ENCODE assay signal across 22 cellular contexts in the genomic region with DNA sequence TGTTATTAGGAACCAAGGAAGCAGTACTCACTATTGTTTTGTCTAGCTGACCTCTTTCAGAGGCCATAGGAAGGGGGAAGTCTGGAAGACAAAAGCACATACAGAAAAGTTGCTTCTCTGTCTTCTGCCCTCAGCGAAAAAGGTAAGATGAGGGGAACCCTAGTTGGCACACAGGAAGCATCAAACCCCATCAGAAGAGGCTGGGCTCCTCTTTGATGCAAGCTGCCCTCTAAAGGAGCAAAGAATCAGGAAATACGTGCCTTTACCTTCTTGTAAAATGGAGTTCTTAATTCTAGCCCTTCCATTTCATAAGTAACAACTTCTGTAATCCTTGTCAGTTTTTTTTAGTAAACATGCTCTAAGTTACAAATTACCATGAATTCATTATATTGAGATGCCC. TPM values are rescaled to one million over a fixed set of nuclear protein-coding genes. Genes with fewer than 3 reads are reported as not detected.
DNase-seq lines count a peak whose midpoint lies in the region; ATAC-seq and TF ChIP-seq lines count a peak whose summit lies in the region.
"Had no signal": no experiment of that assay in that cellular context is flagged by ENCODE, and none has a peak within 500 bp of the region (broad histone marks: within the 10 kb centered on the region; RNA-seq: fewer than 3 reads in every experiment).

No MANE protein-coding gene starts in this region.

- H3K9me3 ChIP-seq in naive thymus-derived CD4-positive, alpha-beta T cell (ENCODE audit: control insufficient read depth in 2 of 3, low read length in 3 of 3), result peaks cover 0 to 5% (median 0%) of the 10 kb centered on the region in 3 experiments

- H3K36me3 ChIP-seq in naive thymus-derived CD4-positive, alpha-beta T cell (ENCODE audit: control insufficient read depth in 2 of 3, insufficient read depth in 3 of 3, low read length in 3 of 3), result no peaks in the 10 kb centered on the region

- intact Hi-C loops in naive thymus-derived CD4-positive, alpha-beta T cell (cut with micrococcal nuclease), result no loop called here

- no peak for TF ChIP-seq CTCF in GM10266 (IDR thresholded peaks at IDR 0.05; ENCODE audit: control insufficient read depth, insufficient read depth, low read depth, missing control alignments)

- no peak for DNase-seq in activated T-cell treated with anti-CD3 and anti-CD28 coated beads, Interleukin-2, amount 50 U/mL, for 24 hours
- DNase-seq in activated T-cell treated with anti-CD3 and anti-CD28 coated beads, Interleukin-2, amount 50 U/mL, for 72 hours, result no peak
- DNase-seq in GM10266 (ENCODE audit: extremely low spot score) (peak; percentile 1), T-cell (peak in 2 of 34 experiments; percentile 1 to 5), NCI-H2171 treated with DMSO at 0.1 percent for 48 hours (lab: John Stamatoyannopoulos, UW) (no peak), NK-92 (lab: John Stamatoyannopoulos, UW; ENCODE audit: unreplicated experiment) (no peak)
- peak in 4 of 9 donors; percentile 4 to 24 (median 6) for DNase-seq in naive thymus-derived CD4-positive, alpha-beta T cell
- DNase-seq in stimulated activated CD4-positive, alpha-beta T cell treated with anti-CD3 and anti-CD28 coated beads, Interleukin-2, amount 100 ng/mL, for 48 hours, result no peak
- DNase-seq: C1 segment of cervical spinal cord; Caco-2; DMS153; IMR-90; NCI-H187; NCI-H446; NCI-H69; NK-92 treated with Interleukin-12 subunit alpha and Interleukin-12 subunit beta, amount 100 ng/mL, for 24 hours; PC-3 had no signal

- H3K4me1 ChIP-seq in naive thymus-derived CD4-positive, alpha-beta T cell (ENCODE audit: control insufficient read depth in 2 of 2, insufficient read depth in 2 of 2, low read length in 2 of 2), result peaks cover 0 to 5% of the 10 kb centered on the region in 2 donors

- H3K4me3 Mint-ChIP-seq in activated T-cell treated with anti-CD3 and anti-CD28 coated beads, Interleukin-2, amount 50 U/mL, for 24 hours, result no peak overlapping the region
- H3K4me3 Mint-ChIP-seq in activated T-cell treated with anti-CD3 and anti-CD28 coated beads, Interleukin-2, amount 50 U/mL, for 72 hours, result no peak overlapping the region
- no peak overlapping the region for H3K4me3 Mint-ChIP-seq in T-cell
- H3K4me3 Mint-ChIP-seq in naive thymus-derived CD4-positive, alpha-beta T cell, result peak overlapping the region in 3 of 10 donors; percentile 14 to 57 (median 16)

- no peak for ATAC-seq in activated T-cell treated with anti-CD3 and anti-CD28 coated beads, Interleukin-2, amount 50 U/mL, for 72 hours (replicated peaks in 1 of 2)
- peak in 3 of 4 experiments; percentile 61 to 79 (median 72) for ATAC-seq in T-cell (replicated peaks in 1 of 4)
- no peak for ATAC-seq in naive thymus-derived CD4-positive, alpha-beta T cell
- ATAC-seq: HCT116, PC-3 had no signal

- H3K27me3 Mint-ChIP-seq in activated T-cell treated with anti-CD3 and anti-CD28 coated beads, Interleukin-2, amount 50 U/mL, for 24 hours, result no peaks in the 10 kb centered on the region
- peaks cover 7% of the 10 kb centered on the region for H3K27me3 Mint-ChIP-seq in activated T-cell treated with anti-CD3 and anti-CD28 coated beads, Interleukin-2, amount 50 U/mL, for 72 hours (ENCODE audit: low read depth)
- peaks cover 0 to 3% of the 10 kb centered on the region in 2 donors for H3K27me3 Mint-ChIP-seq in T-cell
- peaks cover 0 to 25% (median 4%) of the 10 kb centered on the region in 5 donors for H3K27me3 Mint-ChIP-seq in naive thymus-derived CD4-positive, alpha-beta T cell

- H3K4me1 Mint-ChIP-seq in activated T-cell treated with anti-CD3 and anti-CD28 coated beads, Interleukin-2, amount 50 U/mL, for 24 hours (ENCODE audit: low read depth), result peaks cover 7% of the 10 kb centered on the region
- peaks cover 8% of the 10 kb centered on the region for H3K4me1 Mint-ChIP-seq in activated T-cell treated with anti-CD3 and anti-CD28 coated beads, Interleukin-2, amount 50 U/mL, for 72 hours (ENCODE audit: low read depth)
- H3K4me1 Mint-ChIP-seq in T-cell, result peaks cover 0 to 14% (median 7%) of the 10 kb centered on the region in 3 donors
- H3K4me1 Mint-ChIP-seq in naive thymus-derived CD4-positive, alpha-beta T cell, result peaks cover 0 to 11% (median 8%) of the 10 kb centered on the region in 7 donors

- H3K36me3 Mint-ChIP-seq in activated T-cell treated with anti-CD3 and anti-CD28 coated beads, Interleukin-2, amount 50 U/mL, for 24 hours (ENCODE audit: low read depth), result no peaks in the 10 kb centered on the region
- H3K36me3 Mint-ChIP-seq in activated T-cell treated with anti-CD3 and anti-CD28 coated beads, Interleukin-2, amount 50 U/mL, for 72 hours (ENCODE audit: insufficient read depth in 2 of 2), result peaks cover 1 to 3% of the 10 kb centered on the region in 2 donors
- H3K36me3 Mint-ChIP-seq in T-cell, result no peaks in the 10 kb centered on the region
- peaks cover 0 to 8% (median 2%) of the 10 kb centered on the region in 5 donors for H3K36me3 Mint-ChIP-seq in naive thymus-derived CD4-positive, alpha-beta T cell

- no peaks in the 10 kb centered on the region for H3K27me3 ChIP-seq in naive thymus-derived CD4-positive, alpha-beta T cell (ENCODE audit: control insufficient read depth in 2 of 2, insufficient read depth in 2 of 2, low read length in 2 of 2)

- H3K9me3 Mint-ChIP-seq in activated T-cell treated with anti-CD3 and anti-CD28 coated beads, Interleukin-2, amount 50 U/mL, for 24 hours, result peaks cover 10% of the 10 kb centered on the region
- H3K9me3 Mint-ChIP-seq in activated T-cell treated with anti-CD3 and anti-CD28 coated beads, Interleukin-2, amount 50 U/mL, for 72 hours, result peaks cover 3% of the 10 kb centered on the region in 2 donors
- peaks cover 3 to 8% (median 8%) of the 10 kb centered on the region in 3 donors for H3K9me3 Mint-ChIP-seq in T-cell
- peaks cover 3 to 23% (median 9%) of the 10 kb centered on the region in 11 donors for H3K9me3 Mint-ChIP-seq in naive thymus-derived CD4-positive, alpha-beta T cell

- no peak overlapping the region for H3K4me3 ChIP-seq in naive thymus-derived CD4-positive, alpha-beta T cell (ENCODE audit: low read length)

- POLR2A ChIA-PET in T-cell (lab: Charles Lee), result interaction anchor here in 1 of 2 donors (0.7 kb wide), 1 partner anchor 83 kb away, joined by 3 read pairs; no protein-coding TSS in a partner anchor
- POLR2A ChIA-PET in naive thymus-derived CD4-positive, alpha-beta T cell (lab: Charles Lee), result interaction anchor here (1.6 kb wide), 1 partner anchor 19 kb away, joined by 4 read pairs; no protein-coding TSS in a partner anchor

- CTCF ChIA-PET in T-cell (lab: Charles Lee), result interaction anchor here in 1 of 2 donors (0.6 kb wide), 1 partner anchor 1215 kb away, joined by 7 read pairs; no protein-coding TSS in a partner anchor
- CTCF ChIA-PET in naive thymus-derived CD4-positive, alpha-beta T cell (lab: Charles Lee), result no interaction called here

- H3K27ac ChIP-seq in naive thymus-derived CD4-positive, alpha-beta T cell (ENCODE audit: low read depth, low read length), result no peak overlapping the region
- H3K27ac ChIP-seq: RWPE1 had no signal

- peak overlapping the region; percentile 18 for H3K27ac Mint-ChIP-seq in activated T-cell treated with anti-CD3 and anti-CD28 coated beads, Interleukin-2, amount 50 U/mL, for 24 hours
- no peak overlapping the region for H3K27ac Mint-ChIP-seq in activated T-cell treated with anti-CD3 and anti-CD28 coated beads, Interleukin-2, amount 50 U/mL, for 72 hours
- H3K27ac Mint-ChIP-seq in T-cell, result peak overlapping the region; percentile 43 to 82
- peak overlapping the region in 7 of 9 donors; percentile 38 to 69 (median 58) for H3K27ac Mint-ChIP-seq in naive thymus-derived CD4-positive, alpha-beta T cell

RNA-seq across cellular contexts. Expression of a gene that starts 12.5 kb away (rescaled TPM):
- total RNA-seq in activated T-cell treated with anti-CD3 and anti-CD28 coated beads, Interleukin-2, amount 50 U/mL, for 72 hours, result not detected
- not detected for total RNA-seq in T-cell
- not detected for total RNA-seq in naive thymus-derived CD4-positive, alpha-beta T cell
- not detected for polyA plus RNA-seq in naive thymus-derived CD4-positive, alpha-beta T cell
- total RNA-seq: A172, Caco-2, HT1080, IMR-90, LHCN-M2, PC-3 had no signal
- polyA plus RNA-seq: IMR-90 had no signal

RNA-seq across cellular contexts. Expression of a gene that starts 19.8 kb away (rescaled TPM):
- total RNA-seq in activated T-cell treated with anti-CD3 and anti-CD28 coated beads, Interleukin-2, amount 50 U/mL, for 72 hours, result 10 to 100 TPM; 38.3 to 41.9 TPM
- 10 to 100 TPM; 15.2 to 38.0 (median 31.8) TPM for total RNA-seq in T-cell
- total RNA-seq in naive thymus-derived CD4-positive, alpha-beta T cell, result 10 to 100 TPM; 10.8 to 35.9 (median 34.9) TPM
- polyA plus RNA-seq in naive thymus-derived CD4-positive, alpha-beta T cell, result 10 to 100 TPM; 48.6 to 65.5 TPM

RNA-seq across cellular contexts. Expression of a gene that starts 51.0 kb away (rescaled TPM):
- not detected for total RNA-seq in activated T-cell treated with anti-CD3 and anti-CD28 coated beads, Interleukin-2, amount 50 U/mL, for 72 hours
- total RNA-seq in T-cell, result not detected
- total RNA-seq in naive thymus-derived CD4-positive, alpha-beta T cell, result not detected
- not detected for polyA plus RNA-seq in naive thymus-derived CD4-positive, alpha-beta T cell
- total RNA-seq: A172, HT1080, IMR-90, LHCN-M2, PC-3 had no signal
- polyA plus RNA-seq: IMR-90 had no signal

Comparison
In these comparisons a context has a peak if more than half of its experiments do, and no peak if none do; other contexts are left out.
1. ATAC-seq: peak in T-cell (3 of 4); none in activated T-cell treated with anti-CD3 and anti-CD28 coated beads, Interleukin-2, amount 50 U/mL, for 72 hours (0 of 2) and naive thymus-derived CD4-positive, alpha-beta T cell (single experiment).